In the genomic region with DNA sequence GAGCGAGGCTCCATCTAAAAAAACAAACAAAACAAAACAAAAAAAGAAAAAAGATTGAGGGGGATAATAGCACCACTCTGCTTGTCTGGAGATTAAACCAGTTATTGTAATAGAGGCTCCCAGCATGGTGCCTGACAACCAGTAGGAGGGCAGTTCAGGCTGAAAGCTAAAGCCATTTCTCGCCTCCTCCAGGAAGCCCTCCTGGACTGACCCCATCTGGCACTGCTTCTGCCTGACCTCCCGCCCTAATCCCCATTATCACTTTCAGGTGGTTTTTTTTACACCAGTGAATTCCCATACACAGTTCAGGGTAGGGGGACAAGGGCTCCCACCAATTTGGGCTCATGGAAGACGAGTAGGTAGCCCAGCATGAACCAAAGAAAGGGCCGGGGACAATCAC, we compare ENCODE assay signal across 33 cellular contexts. TPM values are rescaled to one million over a fixed set of nuclear protein-coding genes. Genes with fewer than 3 reads are reported as not detected.
"Had no signal": no experiment of that assay in that cellular context is flagged by ENCODE, and none has a peak within 500 bp of the region (broad histone marks: within the 10 kb centered on the region; RNA-seq: fewer than 3 reads in every experiment).

No MANE protein-coding gene starts in this region.

- H3K36me3 ChIP-seq: adrenal gland, cardiac muscle cell had no signal

- ATAC-seq: activated CD8-positive, alpha-beta T cell treated with anti-CD3 and anti-CD28 coated beads for 36 hours; activated naive CD4-positive, alpha-beta T cell treated with anti-CD3 and anti-CD28 coated beads, Interleukin-2, amount 50 U/mL, for 72 hours; activated T-cell treated with anti-CD3 and anti-CD28 coated beads, Interleukin-2, amount 50 U/mL, for 4 hours; activated T-cell treated with anti-CD3 and anti-CD28 coated beads, Interleukin-2, amount 50 U/mL, for 72 hours; activated T-helper 17 cell treated with anti-CD3 and anti-CD28 coated beads, Interleukin-2, amount 50 U/mL, for 72 hours had no signal

- FAIRE-seq: bronchial epithelial cell, TTC549 had no signal

- H3K27ac ChIP-seq: adrenal gland, cardiac muscle cell, VCaP had no signal

- H3K27me3 ChIP-seq: adrenal gland, cardiac muscle cell had no signal

- DNase-seq: activated B cell treated with CpG ODN at 0.5 μM for 24 hours; activated CD4-positive, alpha-beta memory T cell treated with anti-CD3 and anti-CD28 coated beads for 36 hours; activated CD4-positive, alpha-beta T cell treated with anti-CD3 and anti-CD28 coated beads for 4 hours; activated CD4-positive, alpha-beta T cell treated with anti-CD3 and anti-CD28 coated beads, Interleukin-2, amount 10 ng/mL, durations not matched to agents 24 days and 14 days; activated CD4-positive, alpha-beta T cell treated with anti-CD3 and anti-CD28 coated beads, Interleukin-2, amount 50 U/mL, for 1 hour; activated CD4-positive, alpha-beta T cell treated with anti-CD3 and anti-CD28 coated beads, Interleukin-2, amount 50 U/mL, for 4 hours; activated CD4-positive, CD25-positive, alpha-beta regulatory T cell treated with anti-CD3 and anti-CD28 coated beads, Interleukin-2, amount 50 U/mL, for 72 hours; activated CD8-positive, alpha-beta memory T cell treated with anti-CD3 and anti-CD28 coated beads, Interleukin-2, amount 50 U/mL, for 4 hours; activated CD8-positive, alpha-beta T cell treated with anti-CD3 and anti-CD28 coated beads for 36 hours; activated effector memory CD4-positive, alpha-beta T cell treated with anti-CD3 and anti-CD28 coated beads, Interleukin-2, amount 50 U/mL, for 16 hours; activated gamma-delta T cell treated with Interleukin-2 at 50 U/mL for 16 hours; activated naive CD4-positive, alpha-beta T cell; activated naive CD4-positive, alpha-beta T cell treated with anti-CD3 and anti-CD28 coated beads for 36 hours; activated naive CD4-positive, alpha-beta T cell treated with anti-CD3 and anti-CD28 coated beads, Interleukin-2, amount 50 U/mL, for 16 hours; activated naive CD8-positive, alpha-beta T cell treated with anti-CD3 and anti-CD28 coated beads for 36 hours; activated T-cell treated with anti-CD3 and anti-CD28 coated beads for 4 hours; activated T-cell treated with anti-CD3 and anti-CD28 coated beads, Interleukin-2, amount 50 U/mL, for 1 hour; activated T-cell treated with anti-CD3 and anti-CD28 coated beads, Interleukin-2, amount 50 U/mL, for 4 hours; activated T-cell treated with anti-CD3 and anti-CD28 coated beads, Interleukin-2, amount 50 U/mL, for 72 hours; adrenal gland; amniotic stem cell; aorta; caudate nucleus; cerebellar nuclear complex; T-helper 2 cell; T-helper 9 cell had no signal

- H3K9me3 ChIP-seq: adrenal gland had no signal

- H3K4me3 ChIP-seq: adrenal gland, cardiac muscle cell had no signal

RNA-seq across cellular contexts. Expression of a gene that starts 8.8 kb away (rescaled TPM):
- total RNA-seq: activated B cell treated with CpG ODN at 0.5 μM for 24 hours; activated CD4-positive, alpha-beta memory T cell treated with anti-CD3 and anti-CD28 coated beads for 36 hours; activated CD4-positive, alpha-beta T cell treated with anti-CD3 and anti-CD28 coated beads, Interleukin-2, amount 10 ng/mL, durations not matched to agents 24 days and 14 days; activated CD8-positive, alpha-beta T cell treated with anti-CD3 and anti-CD28 coated beads for 36 hours; activated naive CD4-positive, alpha-beta T cell treated with anti-CD3 and anti-CD28 coated beads, Interleukin-2, amount 50 U/mL, for 72 hours; activated naive CD8-positive, alpha-beta T cell treated with anti-CD3 and anti-CD28 coated beads for 36 hours; activated T-cell treated with anti-CD3 and anti-CD28 coated beads, Interleukin-2, amount 50 U/mL, for 72 hours; activated T-helper 1 cell treated with anti-CD3 and anti-CD28 coated beads, Interleukin-12 subunit alpha, Interleukin-12 subunit beta, Interleukin-2, Interleukin-4 antibody, amounts not matched to agents 30 ng/mL and 10 ng/mL and 1 ng/mL, durations not matched to agents 14 hours and 24 hours and 36 hours; activated T-helper 17 cell treated with anti-CD3 and anti-CD28 coated beads, Interleukin-2, amount 50 U/mL, for 72 hours had no signal
- polyA plus RNA-seq: cardiac muscle cell had no signal
